In the genomic region with DNA sequence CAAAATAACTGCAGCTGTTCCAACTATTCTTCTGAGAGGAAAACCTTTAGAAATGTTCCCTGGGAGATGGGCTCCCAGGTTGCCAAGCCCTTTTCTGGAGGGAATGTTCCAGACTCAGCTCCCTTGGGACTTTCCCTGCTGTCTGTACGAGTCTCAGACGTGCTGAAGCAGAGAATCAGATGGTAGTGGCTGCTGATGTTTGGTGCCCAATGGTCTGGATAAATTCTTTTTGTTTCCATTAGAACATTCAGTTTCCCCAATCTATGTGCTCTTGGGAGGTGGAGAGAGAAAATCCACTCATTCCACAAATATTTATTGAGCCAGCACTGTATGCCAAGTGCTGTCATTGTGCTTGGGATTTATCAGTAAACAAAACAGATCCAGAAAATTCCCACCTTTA, we compare ENCODE assay signal across 25 cellular contexts. TPM values are rescaled to one million over a fixed set of nuclear protein-coding genes. Genes with fewer than 3 reads are reported as not detected.
A peak's percentile ranks its signal among the peaks of the same experiment; 100 is the strongest.
DNase-seq lines count a peak whose midpoint lies in the region; ATAC-seq and TF ChIP-seq lines count a peak whose summit lies in the region.
"Had no signal": no experiment of that assay in that cellular context is flagged by ENCODE, and none has a peak within 500 bp of the region (broad histone marks: within the 10 kb centered on the region; RNA-seq: fewer than 3 reads in every experiment).

No MANE protein-coding gene starts in this region.

- H3K4me1 ChIP-seq in body of pancreas (peaks cover 5% of the 10 kb centered on the region), mesenchymal stem cell (ENCODE audit: control insufficient read depth, insufficient read depth, low read depth, low read length) (no peaks in the 10 kb centered on the region), vagina (peaks cover 17% of the 10 kb centered on the region)
- H3K4me1 ChIP-seq: psoas muscle had no signal

- peak; percentile 62 for DNase-seq in AG08395 (ENCODE audit: low spot score)
- no peak for DNase-seq in HL-60 (ENCODE audit: low read depth in 1 of 2, low spot score in 1 of 2)
- DNase-seq in body of pancreas, result peak in 1 of 4 donors; percentile 22
- DNase-seq in mesenchymal stem cell, result peak; percentile 36
- no peak for DNase-seq in vagina (ENCODE audit: extremely low spot score in 2 of 2)
- DNase-seq in NCI-H2227 treated with DMSO at 0.1 percent for 48 hours (lab: John Stamatoyannopoulos, UW), result no peak
- no peak for DNase-seq in stimulated activated CD4-positive, alpha-beta T cell treated with anti-CD3 and anti-CD28 coated beads, Interleukin-12 subunit alpha, Interleukin-12 subunit beta, amount 100 ng/mL, for 4 hours
- DNase-seq: ACHN; activated CD4-positive, alpha-beta T cell treated with anti-CD3 and anti-CD28 coated beads, Interleukin-2, amount 50 U/mL, for 4 hours; activated CD8-positive, alpha-beta memory T cell treated with anti-CD3 and anti-CD28 coated beads, Interleukin-2, amount 50 U/mL, for 48 hours; activated effector memory CD4-positive, alpha-beta T cell treated with Interleukin-2 at 50 U/mL for 16 hours; amniotic stem cell; CD4-positive, CD25-positive, alpha-beta regulatory T cell; central memory CD4-positive, alpha-beta T cell; left colon; NCI-H187; psoas muscle; RPMI8226; stimulated activated CD4-positive, alpha-beta T cell treated with anti-CD3 and anti-CD28 coated beads, Interleukin-4, amount 100 ng/mL, for 4 hours had no signal

- H3K27ac ChIP-seq in HL-60 (replicated peaks), result peak overlapping the region; percentile 76
- no peak overlapping the region for H3K27ac ChIP-seq in body of pancreas
- H3K27ac ChIP-seq in mesenchymal stem cell (ENCODE audit: low read length, poor library complexity, severe bottlenecking), result no peak overlapping the region
- no peak overlapping the region for H3K27ac ChIP-seq in vagina
- H3K27ac ChIP-seq: KMS-11, psoas muscle had no signal

- H3K27me3 ChIP-seq in HL-60 (ENCODE audit: insufficient read depth, poor library complexity, severe bottlenecking), result no peaks in the 10 kb centered on the region
- H3K27me3 ChIP-seq in body of pancreas, result no peaks in the 10 kb centered on the region
- H3K27me3 ChIP-seq in mesenchymal stem cell (ENCODE audit: control insufficient read depth in 1 of 2, insufficient read depth in 1 of 2, low read length in 2 of 2), result peaks cover 11 to 34% of the 10 kb centered on the region in 2 experiments
- H3K27me3 ChIP-seq in vagina, result no peaks in the 10 kb centered on the region

- TF ChIP-seq POLR2A in body of pancreas (IDR thresholded peaks at IDR 0.05) (no peak), vagina (IDR thresholded peaks at IDR 0.05) (no peak)

- no peak overlapping the region for H2BK12ac ChIP-seq in mesenchymal stem cell (ENCODE audit: low read length in 2 of 2)

- H2BK120ac ChIP-seq in mesenchymal stem cell (ENCODE audit: low read depth, low read length), result no peak overlapping the region

- H3K79me1 ChIP-seq in mesenchymal stem cell (replicated peaks; ENCODE audit: low read length, poor library complexity, severe bottlenecking), result no peaks in the 10 kb centered on the region

- no peak overlapping the region for H2BK5ac ChIP-seq in mesenchymal stem cell (ENCODE audit: low read depth, low read length, poor library complexity, severe bottlenecking)

- H2BK15ac ChIP-seq in mesenchymal stem cell (ENCODE audit: low read depth, poor library complexity, severe bottlenecking), result no peak overlapping the region

- no peak overlapping the region for H2AK5ac ChIP-seq in mesenchymal stem cell (ENCODE audit: low read length, severe bottlenecking)

- no peak overlapping the region for H3K4me2 ChIP-seq in mesenchymal stem cell (ENCODE audit: low read length, poor library complexity, severe bottlenecking)
- H3K4me2 ChIP-seq: KMS-11 had no signal

- WGBS in body of pancreas, 2 donors, result 35 to 47% methylated on average over 2 of the region's 2 CpGs
- WGBS in mesenchymal stem cell, result no CpG with 5 or more reads among the region's 2 CpGs

- no peak overlapping the region for H4K91ac ChIP-seq in mesenchymal stem cell (ENCODE audit: low read length)

- H3K9me3 ChIP-seq in body of pancreas (no peaks in the 10 kb centered on the region), mesenchymal stem cell (ENCODE audit: control insufficient read depth, low read length) (no peaks in the 10 kb centered on the region), vagina (no peaks in the 10 kb centered on the region)
- H3K9me3 ChIP-seq: psoas muscle had no signal

- H3K4ac ChIP-seq in mesenchymal stem cell (ENCODE audit: low read depth in 1 of 2, low read length in 2 of 2), result no peak overlapping the region

- H2AFZ ChIP-seq in mesenchymal stem cell (ENCODE audit: low read depth, low read length), result no peak overlapping the region

- TF ChIP-seq CTCF in HL-60 (IDR thresholded peaks at IDR 0.05; ENCODE audit: insufficient read depth, low read length) (no peak), body of pancreas (IDR thresholded peaks at IDR 0.05) (no peak), vagina (IDR thresholded peaks at IDR 0.05) (no peak)

- no peak overlapping the region for H3K18ac ChIP-seq in mesenchymal stem cell (ENCODE audit: low read depth in 1 of 2, low read length in 2 of 2)

- intact Hi-C loops in body of pancreas (cut with DNase I), result no loop called here
- intact Hi-C loops in vagina (cut with DNase I), result no loop called here

- H3K14ac ChIP-seq in mesenchymal stem cell (ENCODE audit: low read length in 2 of 2), result no peak overlapping the region

- ATAC-seq in body of pancreas (peak; percentile 30), GM21367 (IDR thresholded peaks at IDR 0.05; ENCODE audit: unreplicated experiment) (no peak)
- ATAC-seq: esophagus mucosa, GM12878, left colon, psoas muscle had no signal

- H4K8ac ChIP-seq in mesenchymal stem cell (ENCODE audit: low read length), result no peak overlapping the region

- H3K4me3 ChIP-seq in HL-60 (replicated peaks; ENCODE audit: insufficient read depth, low read length) (no peak overlapping the region), body of pancreas (no peak overlapping the region), mesenchymal stem cell (ENCODE audit: insufficient read depth in 1 of 2, low read depth in 1 of 2, low read length in 2 of 2) (no peak overlapping the region), vagina (no peak overlapping the region)
- H3K4me3 ChIP-seq: GM12878, psoas muscle had no signal

- no peak overlapping the region for H3K23ac ChIP-seq in mesenchymal stem cell (ENCODE audit: low read length in 2 of 2)

- H3K36me3 ChIP-seq in body of pancreas (replicated peaks in 1 of 2; ENCODE audit: insufficient read depth in 1 of 2, low read depth in 2 of 2) (no peaks in the 10 kb centered on the region), mesenchymal stem cell (ENCODE audit: control insufficient read depth in 1 of 2, insufficient read depth in 2 of 2, low read depth in 1 of 2, low read length in 2 of 2) (no peaks in the 10 kb centered on the region), vagina (no peaks in the 10 kb centered on the region)

- H3K9ac ChIP-seq in mesenchymal stem cell (ENCODE audit: low read length), result no peak overlapping the region
- H3K9ac ChIP-seq: KMS-11 had no signal

RNA-seq across cellular contexts. Expression of a gene that starts 40.0 kb away (rescaled TPM):
- total RNA-seq in body of pancreas, result 10 to 100 TPM; 18.2 to 42.5 TPM
- 33.0 TPM for polyA plus RNA-seq in mesenchymal stem cell (2013, experiment 1 of 2)
- polyA plus RNA-seq in mesenchymal stem cell (2013, experiment 2 of 2), result 30.3 TPM
- total RNA-seq in vagina, result 37.3 TPM

RNA-seq across cellular contexts. Expression of a gene that starts 48.9 kb away (rescaled TPM):
- total RNA-seq in body of pancreas (under 1 TPM in 1 of 2 donors, not detected in 1; 0.66 TPM), vagina (0.98 TPM)
- 0.08 TPM for polyA plus RNA-seq in mesenchymal stem cell (2013, experiment 1 of 2)
- 0.12 TPM for polyA plus RNA-seq in mesenchymal stem cell (2013, experiment 2 of 2)
- total RNA-seq: CD4-positive, CD25-positive, alpha-beta regulatory T cell; glomerular endothelial cell; left colon; neural crest cell had no signal
- polyA plus RNA-seq: CD4-positive, CD25-positive, alpha-beta regulatory T cell had no signal

Comparison
In these comparisons a context has a peak if more than half of its experiments do, and no peak if none do; other contexts are left out.
1. DNase-seq: peak in AG08395 (single experiment) and mesenchymal stem cell (single experiment); none in HL-60 (0 of 2), vagina (0 of 2), NCI-H2227 treated with DMSO at 0.1 percent for 48 hours (single experiment) and stimulated activated CD4-positive, alpha-beta T cell treated with anti-CD3 and anti-CD28 coated beads, Interleukin-12 subunit alpha, Interleukin-12 subunit beta, amount 100 ng/mL, for 4 hours (single experiment).